19 cellular contexts compared by ENCODE assay signal in genomic region chr17:12911241-12911640, GRCh38.
A peak's percentile ranks its signal among the peaks of the same experiment; 100 is the strongest.
DNase-seq lines count a peak whose midpoint lies in the region; TF ChIP-seq lines count a peak whose summit lies in the region.
"Had no signal": no experiment of that assay in that cellular context is flagged by ENCODE, and none has a peak within 500 bp of the region (broad histone marks: within the 10 kb centered on the region; RNA-seq: fewer than 3 reads in every experiment).

No MANE protein-coding gene starts in this region.

- H2AK5ac ChIP-seq in trophoblast cell (ENCODE audit: low read length) = no peak overlapping the region

- H2BK120ac ChIP-seq in trophoblast cell (ENCODE audit: insufficient read depth, low read length, poor library complexity) = no peak overlapping the region

- H3K36me3 ChIP-seq in Karpas-422 (ENCODE audit: insufficient read depth, low read length) = peaks cover 4% of the 10 kb centered on the region; the same call in 1 of the 2 replicates
- H3K36me3 ChIP-seq in brain microvascular endothelial cell (replicated peaks) = no peaks in the 10 kb centered on the region
- no peaks in the 10 kb centered on the region for H3K36me3 ChIP-seq in trophoblast cell (ENCODE audit: control insufficient read depth in 1 of 2, insufficient read depth in 2 of 2, low read length in 2 of 2)
- H3K36me3 ChIP-seq: BE2C had no signal

- H3K27me3 Mint-ChIP-seq in immature natural killer cell (ENCODE audit: low read depth in 3 of 3) = peaks cover 0 to 5% (median 1%) of the 10 kb centered on the region in 3 donors

- H3K4me1 ChIP-seq in Karpas-422 (ENCODE audit: low read length) (peaks cover 37% of the 10 kb centered on the region), trophoblast cell (ENCODE audit: control insufficient read depth in 1 of 2, insufficient read depth in 2 of 2, low read length in 2 of 2) (no peaks in the 10 kb centered on the region)
- H3K4me1 ChIP-seq: BE2C had no signal

- H2AFZ ChIP-seq in Karpas-422 (ENCODE audit: low read length) = 0 out of 2 replicates have a peak overlapping the region, but pooled peaks have one; percentile 63
- H2AFZ ChIP-seq in trophoblast cell (ENCODE audit: insufficient read depth, low read length, poor library complexity) = no peak overlapping the region

- no peaks in the 10 kb centered on the region for H3K9me2 ChIP-seq in Karpas-422 (replicated peaks; ENCODE audit: insufficient read depth, low read length)

- H3K27me3 ChIP-seq in Karpas-422 (ENCODE audit: low read length) (no peaks in the 10 kb centered on the region), brain microvascular endothelial cell (replicated peaks) (no peaks in the 10 kb centered on the region), trophoblast cell (ENCODE audit: insufficient read depth, low read length) (no peaks in the 10 kb centered on the region)
- H3K27me3 ChIP-seq: BE2C had no signal

- no peaks in the 10 kb centered on the region for H3K79me1 ChIP-seq in trophoblast cell (ENCODE audit: low read length)

- no peak overlapping the region for H4K8ac ChIP-seq in trophoblast cell (ENCODE audit: low read depth, low read length)

- no peaks in the 10 kb centered on the region for H3K4me1 Mint-ChIP-seq in immature natural killer cell
- H3K4me1 Mint-ChIP-seq: CD4-positive, CD25-positive, alpha-beta regulatory T cell; CD8-positive, alpha-beta memory T cell; H9; IgD-negative memory B cell had no signal

- H3K9me3 Mint-ChIP-seq in immature natural killer cell = peaks cover 4 to 24% (median 6%) of the 10 kb centered on the region in 6 donors

- H3K14ac ChIP-seq in trophoblast cell (ENCODE audit: low read length) = no peak overlapping the region

- no peak overlapping the region for H3K9ac ChIP-seq in Karpas-422 (ENCODE audit: low read length)
- no peak overlapping the region for H3K9ac ChIP-seq in trophoblast cell (ENCODE audit: low read length)

- no peak overlapping the region for H4K91ac ChIP-seq in trophoblast cell (ENCODE audit: low read depth, low read length)

- no peak overlapping the region for H3K23ac ChIP-seq in trophoblast cell (ENCODE audit: low read length)

- H3K27ac ChIP-seq in Karpas-422 (ENCODE audit: low read length) = peak overlapping the region; percentile 6; the same call in 1 of the 2 replicates
- H3K27ac ChIP-seq in brain microvascular endothelial cell = no peak overlapping the region
- H3K27ac ChIP-seq in trophoblast cell (ENCODE audit: low read depth, low read length) = no peak overlapping the region

- H4K12ac ChIP-seq in trophoblast cell (ENCODE audit: low read depth, low read length) = no peak overlapping the region

- H3K79me2 ChIP-seq in Karpas-422 (ENCODE audit: low read length) (no peaks in the 10 kb centered on the region), trophoblast cell (ENCODE audit: control insufficient read depth, insufficient read depth, low read length, poor library complexity) (no peaks in the 10 kb centered on the region)

- no peaks in the 10 kb centered on the region for H3K9me3 ChIP-seq in Karpas-422 (ENCODE audit: low read length)
- no peaks in the 10 kb centered on the region for H3K9me3 ChIP-seq in trophoblast cell (ENCODE audit: insufficient read depth, low read depth, low read length)
- H3K9me3 ChIP-seq: BE2C had no signal

- peak overlapping the region; percentile 23 for H3K4me2 ChIP-seq in Karpas-422 (ENCODE audit: low read depth, low read length, poor library complexity, severe bottlenecking)
- H3K4me2 ChIP-seq in trophoblast cell (ENCODE audit: low read length) = no peak overlapping the region

- TF ChIP-seq CTCF in brain microvascular endothelial cell (IDR thresholded peaks at IDR 0.05; ENCODE audit: low read depth, low read length, missing control alignments) (no peak), fibroblast of mammary gland (conservative IDR thresholded peaks at IDR 0.05; ENCODE audit: control insufficient read depth, insufficient read depth, low read depth, low read length) (no peak)

- no peak overlapping the region for H2BK12ac ChIP-seq in trophoblast cell (ENCODE audit: low read length)

- no peak overlapping the region for H2BK5ac ChIP-seq in trophoblast cell (ENCODE audit: low read depth, low read length, poor library complexity)

- no peaks in the 10 kb centered on the region for H3K36me3 Mint-ChIP-seq in immature natural killer cell
- H3K36me3 Mint-ChIP-seq: CD4-positive, CD25-positive, alpha-beta regulatory T cell; CD8-positive, alpha-beta memory T cell; IgD-negative memory B cell had no signal

- H4K20me1 ChIP-seq in Karpas-422 (ENCODE audit: insufficient read depth, low read depth, low read length) = no peaks in the 10 kb centered on the region

- no CpG with 5 or more reads among the region's 4 CpGs for WGBS in trophoblast cell (ENCODE audit: extremely low coverage, insufficient coverage, insufficient read length)

- H3K4ac ChIP-seq in trophoblast cell (ENCODE audit: low read depth, low read length) = no peak overlapping the region

- no peak overlapping the region for H3K4me3 Mint-ChIP-seq in immature natural killer cell
- H3K4me3 Mint-ChIP-seq: CD4-positive, CD25-positive, alpha-beta regulatory T cell; CD8-positive, alpha-beta memory T cell; H9; IgD-negative memory B cell had no signal

- no peak overlapping the region for H3K27ac Mint-ChIP-seq in immature natural killer cell
- H3K27ac Mint-ChIP-seq: CD4-positive, CD25-positive, alpha-beta regulatory T cell; CD8-positive, alpha-beta memory T cell; H9; IgD-negative memory B cell had no signal

- DNase-seq in EH (ENCODE audit: low read depth) (peak; percentile 28), Karpas-422 (no peak), brain microvascular endothelial cell (peak; percentile 9), fibroblast of mammary gland (ENCODE audit: low read depth) (peak; percentile 18), NCI-H774 (lab: John Stamatoyannopoulos, UW) (no peak), GM19240 (ENCODE audit: insufficient read length, low spot score) (no peak), immature natural killer cell (no peak), trophoblast cell (no peak)
- DNase-seq: BE2C; C1 segment of cervical spinal cord; CD4-positive, CD25-positive, alpha-beta regulatory T cell; CD8-positive, alpha-beta memory T cell; COR-L47; DMS 273 treated with DMSO at 0.1 percent for 48 hours; DMS53; DND-41; GDM1; H9 had no signal

- in situ Hi-C loops in brain microvascular endothelial cell (cut with HindIII; ENCODE audit: low pct_ligation_motif_present, low sequenced_read_pairs) = no loop called here

- H3K18ac ChIP-seq in trophoblast cell (ENCODE audit: low read length) = no peak overlapping the region

- H3K4me3 ChIP-seq in Karpas-422 (ENCODE audit: low read length) = no peak overlapping the region
- H3K4me3 ChIP-seq in brain microvascular endothelial cell (ENCODE audit: low read depth, low read length) = no peak overlapping the region
- H3K4me3 ChIP-seq in fibroblast of mammary gland (ENCODE audit: control insufficient read depth, low read depth, low read length) = no peak overlapping the region
- H3K4me3 ChIP-seq in trophoblast cell (ENCODE audit: low read depth, low read length) = no peak overlapping the region

Comparison
In these comparisons a context has a peak if more than half of its experiments do, and no peak if none do; other contexts are left out.
1. DNase-seq: peak in EH (single experiment), brain microvascular endothelial cell (single experiment) and fibroblast of mammary gland (single experiment); none in Karpas-422 (single experiment), NCI-H774 (single experiment), GM19240 (single experiment), immature natural killer cell (0 of 3) and trophoblast cell (0 of 2).